In the genomic region with DNA sequence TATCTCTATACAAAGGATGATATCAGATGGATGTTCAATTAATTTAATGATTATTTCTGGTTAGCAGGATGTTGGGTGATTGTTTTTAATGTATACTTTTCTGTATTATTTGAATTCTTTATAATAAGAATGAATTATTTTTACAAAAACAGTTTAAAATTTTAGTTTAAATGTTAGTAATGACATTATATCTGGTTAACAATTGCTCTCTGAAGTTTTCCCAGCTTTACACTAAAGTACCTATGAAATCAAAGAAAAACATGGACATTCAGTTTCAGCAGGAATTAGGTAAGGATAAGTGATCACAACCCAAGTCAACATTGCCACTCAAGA, we compare ENCODE assay signal across 9 cellular contexts.
"Had no signal": no experiment of that assay in that cellular context is flagged by ENCODE, and none has a peak within 500 bp of the region (broad histone marks: within the 10 kb centered on the region; RNA-seq: fewer than 3 reads in every experiment).

No MANE protein-coding gene starts in this region.

- H2AFZ ChIP-seq: GM23338 had no signal

- H3K4me3 ChIP-seq: GM23338 had no signal

- FAIRE-seq: H1, H54, HTR-8/SVneo had no signal

- H3K4me2 ChIP-seq: GM23338, KMS-11 had no signal

- H3K9ac ChIP-seq: KMS-11 had no signal

- ATAC-seq: GM23338 had no signal

- DNase-seq: H9, HCEC 1CT, IMR-90, KBM-7 had no signal

- H3K27ac ChIP-seq: KMS-11 had no signal
